In the genomic region with DNA sequence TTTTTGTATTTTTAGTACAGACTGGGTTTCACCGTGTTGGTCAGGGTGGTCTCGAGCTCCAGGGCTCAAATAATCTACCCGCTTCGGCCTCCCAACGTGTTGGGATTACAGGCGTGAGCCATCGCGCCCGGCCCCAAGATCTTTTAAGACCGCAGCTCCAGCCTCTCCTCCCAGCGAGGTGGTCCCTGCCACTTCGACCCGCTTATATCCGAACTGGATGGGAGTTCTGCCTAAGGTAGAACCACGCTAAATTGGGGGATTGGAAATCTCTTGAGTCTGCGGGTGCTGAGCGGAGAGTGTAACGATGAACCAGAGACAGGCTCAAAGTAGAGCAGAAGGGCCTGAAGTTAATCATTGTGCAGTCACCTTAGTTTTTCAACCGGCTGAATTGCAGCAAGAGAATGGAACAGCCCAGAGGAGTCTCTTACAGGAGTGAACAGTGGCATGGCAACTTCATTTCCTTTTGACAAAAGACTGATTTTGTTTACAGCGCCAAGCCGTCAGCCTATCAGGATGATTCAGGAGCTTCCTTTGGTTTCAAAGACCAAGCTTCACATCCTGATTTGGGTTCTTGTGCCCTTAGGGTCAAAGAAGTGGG, we compare ENCODE assay signal across 8 cellular contexts. TPM values are rescaled to one million over a fixed set of nuclear protein-coding genes. Genes with fewer than 3 reads are reported as not detected.
DNase-seq lines count a peak whose midpoint lies in the region; ATAC-seq lines count a peak whose summit lies in the region.

No MANE protein-coding gene starts in this region.

- peak; percentile 81 for DNase-seq in activated CD4-positive, alpha-beta T cell treated with anti-CD3 and anti-CD28 coated beads, Interleukin-2, amount 10 ng/mL, durations not matched to agents 24 days and 14 days
- no peak for DNase-seq in activated CD4-positive, alpha-beta T cell treated with anti-CD3 and anti-CD28 coated beads, Interleukin-2, amount 50 U/mL, for 4 hours
- no peak for DNase-seq in SJSA1 (ENCODE audit: low read depth in 1 of 2, low spot score in 2 of 2)
- DNase-seq in effector memory CD4-positive, alpha-beta T cell = no peak
- no peak for DNase-seq in aorta

- H3K36me3 ChIP-seq in SJSA1 (peaks cover 11% of the 10 kb centered on the region), mucosa of rectum (ENCODE audit: control insufficient read depth in 2 of 2, insufficient read depth in 2 of 2, low read length in 2 of 2) (peaks cover 10 to 11% of the 10 kb centered on the region in 2 donors), aorta (ENCODE audit: control insufficient read depth in 1 of 2, insufficient read depth in 2 of 2, low read length in 1 of 2) (no peaks in the 10 kb centered on the region)
- H3K36me3 ChIP-seq in effector memory CD4-positive, alpha-beta T cell (ENCODE audit: control insufficient read depth, insufficient read depth, low read length) = peaks cover under 1% of the 10 kb centered on the region

- H3K27me3 Mint-ChIP-seq in activated CD4-positive, alpha-beta T cell treated with anti-CD3 and anti-CD28 coated beads, Interleukin-2, amount 10 ng/mL, durations not matched to agents 24 days and 14 days = peaks cover 10% of the 10 kb centered on the region

- H3K27ac ChIP-seq in SJSA1 = no peak overlapping the region
- peak overlapping the region; percentile 63 for H3K27ac ChIP-seq in effector memory CD4-positive, alpha-beta T cell (ENCODE audit: insufficient read depth, low read length, poor library complexity, severe bottlenecking)
- peak overlapping the region; percentile 51 to 52 for H3K27ac ChIP-seq in mucosa of rectum (ENCODE audit: low read depth in 2 of 2, low read length in 2 of 2)
- H3K27ac ChIP-seq in aorta (ENCODE audit: low read depth in 1 of 2, low read length in 2 of 2) = peak overlapping the region in 1 of 2 donors; percentile 87

- intact Hi-C loops in activated CD4-positive, alpha-beta T cell treated with anti-CD3 and anti-CD28 coated beads, Interleukin-2, amount 10 ng/mL, durations not matched to agents 24 days and 14 days (cut with micrococcal nuclease) = loop anchor here (1.0 to 2.0 kb wide), 5 partner anchors 9 to 79 kb away; a partner anchor contains a TSS
- intact Hi-C loops in aorta (cut with DNase I) = loop anchor here (1.0 to 5.0 kb wide), 4 partner anchors 40 to 78 kb away; a partner anchor contains a TSS

- H3K4me3 Mint-ChIP-seq in activated CD4-positive, alpha-beta T cell treated with anti-CD3 and anti-CD28 coated beads, Interleukin-2, amount 10 ng/mL, durations not matched to agents 24 days and 14 days = peak overlapping the region; percentile 91

- H3K27me3 ChIP-seq in SJSA1 (replicated peaks) (no peaks in the 10 kb centered on the region), mucosa of rectum (ENCODE audit: control insufficient read depth in 2 of 2, insufficient read depth in 2 of 2, low read length in 2 of 2) (no peaks in the 10 kb centered on the region), aorta (ENCODE audit: control insufficient read depth in 1 of 2, insufficient read depth in 2 of 2, low read length in 1 of 2) (no peaks in the 10 kb centered on the region)
- no peaks in the 10 kb centered on the region for H3K27me3 ChIP-seq in effector memory CD4-positive, alpha-beta T cell (replicated peaks; ENCODE audit: control insufficient read depth, insufficient read depth, low read length, poor library complexity, severe bottlenecking)

- H3K4me3 ChIP-seq in SJSA1 = peak overlapping the region; percentile 64
- H3K4me3 ChIP-seq in effector memory CD4-positive, alpha-beta T cell (ENCODE audit: insufficient read depth, low read depth, low read length, poor library complexity, severe bottlenecking) = peak overlapping the region; percentile 68
- peak overlapping the region; percentile 74 to 80 for H3K4me3 ChIP-seq in mucosa of rectum (ENCODE audit: low read length in 2 of 2)
- peak overlapping the region; percentile 65 to 69 for H3K4me3 ChIP-seq in aorta (ENCODE audit: low read length in 2 of 2)

- ATAC-seq in HG03045 (IDR thresholded peaks at IDR 0.05; ENCODE audit: unreplicated experiment) (peak; percentile 8), aorta (ENCODE audit: low FRiP score) (peak; percentile 28), GM18873 (IDR thresholded peaks at IDR 0.05; ENCODE audit: low FRiP score, unreplicated experiment) (no peak)

- peak overlapping the region; percentile 84 for H3K27ac Mint-ChIP-seq in activated CD4-positive, alpha-beta T cell treated with anti-CD3 and anti-CD28 coated beads, Interleukin-2, amount 10 ng/mL, durations not matched to agents 24 days and 14 days

- peaks cover 8% of the 10 kb centered on the region for H3K36me3 Mint-ChIP-seq in activated CD4-positive, alpha-beta T cell treated with anti-CD3 and anti-CD28 coated beads, Interleukin-2, amount 10 ng/mL, durations not matched to agents 24 days and 14 days (ENCODE audit: low read depth)

- WGBS in aorta, 2 donors = 8 to 9% methylated on average over 21 of the region's 21 CpGs

- H3K9ac ChIP-seq in mucosa of rectum (ENCODE audit: low read depth in 1 of 2, low read length in 2 of 2) = peak overlapping the region; percentile 60 to 80

- no peaks in the 10 kb centered on the region for H3K9me3 Mint-ChIP-seq in activated CD4-positive, alpha-beta T cell treated with anti-CD3 and anti-CD28 coated beads, Interleukin-2, amount 10 ng/mL, durations not matched to agents 24 days and 14 days

- H3K4me1 ChIP-seq in SJSA1 (replicated peaks) (peaks cover 11% of the 10 kb centered on the region), mucosa of rectum (ENCODE audit: control insufficient read depth in 2 of 2, insufficient read depth in 2 of 2, low read length in 2 of 2) (peaks cover 13 to 17% of the 10 kb centered on the region in 2 donors), aorta (ENCODE audit: control insufficient read depth in 1 of 2, insufficient read depth in 2 of 2, low read length in 2 of 2) (no peaks in the 10 kb centered on the region)
- peaks cover 11% of the 10 kb centered on the region for H3K4me1 ChIP-seq in effector memory CD4-positive, alpha-beta T cell (ENCODE audit: control insufficient read depth, insufficient read depth, low read length, poor library complexity, severe bottlenecking)

- H3K9me3 ChIP-seq in SJSA1 (replicated peaks) (no peaks in the 10 kb centered on the region), mucosa of rectum (ENCODE audit: control insufficient read depth in 2 of 2, low read length in 2 of 2) (no peaks in the 10 kb centered on the region), aorta (ENCODE audit: control insufficient read depth, low read length) (no peaks in the 10 kb centered on the region)
- H3K9me3 ChIP-seq in effector memory CD4-positive, alpha-beta T cell (ENCODE audit: control insufficient read depth, low read length) = no peaks in the 10 kb centered on the region

- peaks cover 24% of the 10 kb centered on the region for H3K4me1 Mint-ChIP-seq in activated CD4-positive, alpha-beta T cell treated with anti-CD3 and anti-CD28 coated beads, Interleukin-2, amount 10 ng/mL, durations not matched to agents 24 days and 14 days

RNA-seq across cellular contexts. Expression of a gene that starts 0.7 kb away (rescaled TPM):
- 18.0 and 19.9 TPM in 2 replicates for total RNA-seq in activated CD4-positive, alpha-beta T cell treated with anti-CD3 and anti-CD28 coated beads, Interleukin-2, amount 10 ng/mL, durations not matched to agents 24 days and 14 days
- total RNA-seq in SJSA1 (2014; rRNA removed; shearing (Covaris generic)) = 25.6 and 33.2 TPM in 2 replicates
- total RNA-seq in aorta = 10 to 100 TPM; 41.5 to 53.1 TPM
- polyA plus RNA-seq in aorta = 10 to 100 TPM; 33.2 to 76.0 TPM

RNA-seq across cellular contexts. Expression of a gene that starts 9.7 kb away (rescaled TPM):
- total RNA-seq in activated CD4-positive, alpha-beta T cell treated with anti-CD3 and anti-CD28 coated beads, Interleukin-2, amount 10 ng/mL, durations not matched to agents 24 days and 14 days = 86.7 and 92.1 TPM in 2 replicates
- total RNA-seq in SJSA1 (2014; rRNA removed; shearing (Covaris generic)) = 126 and 129 TPM in 2 replicates
- 10 to 100 TPM; 55.2 to 61.3 TPM for total RNA-seq in aorta
- polyA plus RNA-seq in aorta = 10 to 100 TPM; 66.2 to 72.4 TPM

RNA-seq across cellular contexts. Expression of a gene that starts 39.4 kb away (rescaled TPM):
- total RNA-seq in activated CD4-positive, alpha-beta T cell treated with anti-CD3 and anti-CD28 coated beads, Interleukin-2, amount 10 ng/mL, durations not matched to agents 24 days and 14 days = 77.7 and 82.8 TPM in 2 replicates
- 88.4 and 109 TPM in 2 replicates for total RNA-seq in SJSA1 (2014; rRNA removed; shearing (Covaris generic))
- total RNA-seq in aorta = 10 to 100 TPM; 43.9 to 47.7 TPM
- 10 to 100 TPM; 46.9 to 55.7 TPM for polyA plus RNA-seq in aorta

RNA-seq across cellular contexts. Expression of a gene that starts 40.7 kb away (rescaled TPM):
- 28.0 and 30.5 TPM in 2 replicates for total RNA-seq in activated CD4-positive, alpha-beta T cell treated with anti-CD3 and anti-CD28 coated beads, Interleukin-2, amount 10 ng/mL, durations not matched to agents 24 days and 14 days
- 21.6 and 28.9 TPM in 2 replicates for total RNA-seq in SJSA1 (2014; rRNA removed; shearing (Covaris generic))
- 10 to 100 TPM; 15.9 to 17.9 TPM for total RNA-seq in aorta
- polyA plus RNA-seq in aorta = 10 to 100 TPM; 12.6 to 13.6 TPM

RNA-seq across cellular contexts. Expression of a gene that starts 58.5 kb away (rescaled TPM):
- 34.2 and 35.1 TPM in 2 replicates for total RNA-seq in activated CD4-positive, alpha-beta T cell treated with anti-CD3 and anti-CD28 coated beads, Interleukin-2, amount 10 ng/mL, durations not matched to agents 24 days and 14 days
- not detected in 2 replicates for total RNA-seq in SJSA1 (2014; rRNA removed; shearing (Covaris generic))
- total RNA-seq in aorta = 10 to 100 TPM; 20.2 to 22.7 TPM
- 1 to 10 TPM; 3.3 to 5.9 TPM for polyA plus RNA-seq in aorta
